ENCODE assay signal across 9 cellular contexts in the genomic region with DNA sequence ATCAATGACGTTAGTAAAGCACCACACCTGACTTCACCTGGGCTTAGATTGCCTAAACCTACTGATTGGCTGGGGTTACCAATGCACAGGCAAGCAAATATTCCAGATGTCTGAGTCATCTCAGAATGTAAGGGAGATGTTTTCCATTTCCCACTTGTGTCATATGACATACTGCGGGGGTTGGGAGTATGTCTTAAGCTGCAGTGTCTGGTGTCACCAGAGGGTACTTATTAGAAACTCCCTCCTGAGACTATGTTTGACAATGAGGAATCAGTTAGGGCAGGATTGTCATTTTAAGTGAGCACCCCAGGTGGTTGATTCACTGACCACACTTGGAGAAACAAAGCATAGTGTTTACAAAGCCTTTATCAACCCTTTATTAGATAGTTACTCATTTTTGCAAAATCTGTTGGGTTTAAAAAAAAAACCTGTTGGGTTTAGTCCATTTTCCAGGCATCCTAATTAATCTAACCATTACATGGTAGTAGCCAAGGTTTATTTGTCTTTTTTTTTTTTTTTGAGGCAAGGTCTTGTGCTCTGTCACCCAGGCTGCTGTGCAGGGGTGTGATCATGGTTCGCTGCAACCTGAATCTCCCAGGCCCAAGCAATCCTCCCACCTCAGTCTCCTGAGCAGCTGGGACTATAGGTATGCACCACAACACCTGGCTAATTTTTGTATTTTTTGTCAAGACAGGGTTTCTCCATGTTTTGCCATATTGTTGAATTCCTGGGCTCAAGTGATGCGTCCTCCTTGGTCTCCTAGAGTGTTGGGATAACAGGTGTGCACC.
DNase-seq lines count a peak whose midpoint lies in the region; ATAC-seq and TF ChIP-seq lines count a peak whose summit lies in the region.
"Had no signal": no experiment of that assay in that cellular context is flagged by ENCODE, and none has a peak within 500 bp of the region (broad histone marks: within the 10 kb centered on the region; RNA-seq: fewer than 3 reads in every experiment).

No MANE protein-coding gene starts in this region.

- peak overlapping the region; percentile 14 for H3K4me2 ChIP-seq in skeletal muscle satellite cell (ENCODE audit: low read length)

- H3K9me3 ChIP-seq in endodermal cell (ENCODE audit: control insufficient read depth, low read length) (no peaks in the 10 kb centered on the region), skeletal muscle satellite cell (replicated peaks; ENCODE audit: low read length) (no peaks in the 10 kb centered on the region)

- H3K4me3 Mint-ChIP-seq in activated CD4-positive, alpha-beta memory T cell treated with anti-CD3 and anti-CD28 coated beads for 36 hours, result no peak overlapping the region
- no peak overlapping the region for H3K4me3 Mint-ChIP-seq in activated CD4-positive, alpha-beta memory T cell treated with anti-CD3 and anti-CD28 coated beads, Interleukin-2, amount 10 ng/mL, durations not matched to agents 7 days and 5 days
- H3K4me3 Mint-ChIP-seq in endodermal cell, result no peak overlapping the region
- no peak overlapping the region for H3K4me3 Mint-ChIP-seq in natural killer cell treated with Interleukin-12 subunit alpha and Interleukin-12 subunit beta and Interleukin-15 and Interleukin-18, amount 100 ng/mL, for 72 hours
- H3K4me3 Mint-ChIP-seq: CD14-positive monocyte had no signal

- H3K27me3 Mint-ChIP-seq in activated CD4-positive, alpha-beta memory T cell treated with anti-CD3 and anti-CD28 coated beads for 36 hours, result no peaks in the 10 kb centered on the region
- H3K27me3 Mint-ChIP-seq in activated CD4-positive, alpha-beta memory T cell treated with anti-CD3 and anti-CD28 coated beads, Interleukin-2, amount 10 ng/mL, durations not matched to agents 7 days and 5 days, result no peaks in the 10 kb centered on the region
- H3K27me3 Mint-ChIP-seq in endodermal cell (ENCODE audit: insufficient read depth), result no peaks in the 10 kb centered on the region
- no peaks in the 10 kb centered on the region for H3K27me3 Mint-ChIP-seq in natural killer cell treated with Interleukin-12 subunit alpha and Interleukin-12 subunit beta and Interleukin-15 and Interleukin-18, amount 100 ng/mL, for 72 hours

- peak overlapping the region; percentile 6 for H3K27ac Mint-ChIP-seq in activated CD4-positive, alpha-beta memory T cell treated with anti-CD3 and anti-CD28 coated beads for 36 hours
- H3K27ac Mint-ChIP-seq in activated CD4-positive, alpha-beta memory T cell treated with anti-CD3 and anti-CD28 coated beads, Interleukin-2, amount 10 ng/mL, durations not matched to agents 7 days and 5 days, result no peak overlapping the region
- H3K27ac Mint-ChIP-seq in endodermal cell, result peak overlapping the region; percentile 77
- H3K27ac Mint-ChIP-seq in natural killer cell treated with Interleukin-12 subunit alpha and Interleukin-12 subunit beta and Interleukin-15 and Interleukin-18, amount 100 ng/mL, for 72 hours, result no peak overlapping the region

- H3K27me3 ChIP-seq in endodermal cell (ENCODE audit: control insufficient read depth, insufficient read depth, low read length, poor library complexity, severe bottlenecking), result no peaks in the 10 kb centered on the region
- no peaks in the 10 kb centered on the region for H3K27me3 ChIP-seq in skeletal muscle satellite cell (ENCODE audit: control insufficient read depth, insufficient read depth, low read length)

- peaks cover 11% of the 10 kb centered on the region for H3K36me3 ChIP-seq in endodermal cell (ENCODE audit: control insufficient read depth, insufficient read depth, low read length)
- no peaks in the 10 kb centered on the region for H3K36me3 ChIP-seq in skeletal muscle satellite cell (ENCODE audit: insufficient read depth, low read length)

- intact Hi-C loops in activated CD4-positive, alpha-beta memory T cell treated with anti-CD3 and anti-CD28 coated beads for 36 hours (cut with micrococcal nuclease), result no loop called here

- WGBS in endodermal cell (ENCODE audit: insufficient coverage in 1 of 2, insufficient read length in 1 of 2), 2 experiments, result 37 to 48% methylated on average over 2 to 4 of the region's 4 CpGs

- peaks cover 58% of the 10 kb centered on the region for H3K4me1 Mint-ChIP-seq in activated CD4-positive, alpha-beta memory T cell treated with anti-CD3 and anti-CD28 coated beads for 36 hours (ENCODE audit: low read depth)
- H3K4me1 Mint-ChIP-seq in activated CD4-positive, alpha-beta memory T cell treated with anti-CD3 and anti-CD28 coated beads, Interleukin-2, amount 10 ng/mL, durations not matched to agents 7 days and 5 days, result peaks cover 47% of the 10 kb centered on the region
- H3K4me1 Mint-ChIP-seq in endodermal cell, result peaks cover 55% of the 10 kb centered on the region
- H3K4me1 Mint-ChIP-seq in natural killer cell treated with Interleukin-12 subunit alpha and Interleukin-12 subunit beta and Interleukin-15 and Interleukin-18, amount 100 ng/mL, for 72 hours (ENCODE audit: low read depth in 2 of 2), result peaks cover 51 to 57% of the 10 kb centered on the region in 2 donors

- H3K27ac ChIP-seq in endodermal cell (ENCODE audit: low read depth, low read length), result no peak overlapping the region

- H3K4me3 ChIP-seq in endodermal cell (ENCODE audit: low read length) (peak overlapping the region; percentile 16), skeletal muscle satellite cell (ENCODE audit: low read length) (no peak overlapping the region)

- POLR2A ChIA-PET in activated CD4-positive, alpha-beta memory T cell treated with anti-CD3 and anti-CD28 coated beads for 36 hours (lab: Charles Lee), result no interaction called here
- POLR2A ChIA-PET in activated CD4-positive, alpha-beta memory T cell treated with anti-CD3 and anti-CD28 coated beads, Interleukin-2, amount 10 ng/mL, durations not matched to agents 7 days and 5 days (lab: Charles Lee), result no interaction called here

- H3K36me3 Mint-ChIP-seq in activated CD4-positive, alpha-beta memory T cell treated with anti-CD3 and anti-CD28 coated beads for 36 hours, result peaks cover 43% of the 10 kb centered on the region
- peaks cover 54% of the 10 kb centered on the region for H3K36me3 Mint-ChIP-seq in activated CD4-positive, alpha-beta memory T cell treated with anti-CD3 and anti-CD28 coated beads, Interleukin-2, amount 10 ng/mL, durations not matched to agents 7 days and 5 days (ENCODE audit: low read depth)
- H3K36me3 Mint-ChIP-seq in endodermal cell (ENCODE audit: low read depth), result no peaks in the 10 kb centered on the region
- peaks cover 34% of the 10 kb centered on the region for H3K36me3 Mint-ChIP-seq in natural killer cell treated with Interleukin-12 subunit alpha and Interleukin-12 subunit beta and Interleukin-15 and Interleukin-18, amount 100 ng/mL, for 72 hours

- peak; percentile 23 for TF ChIP-seq CTCF in endodermal cell (conservative IDR thresholded peaks at IDR 0.05)

- DNase-seq in activated CD4-positive, alpha-beta memory T cell treated with anti-CD3 and anti-CD28 coated beads for 36 hours, result no peak
- DNase-seq in activated CD4-positive, alpha-beta memory T cell treated with anti-CD3 and anti-CD28 coated beads, Interleukin-2, amount 10 ng/mL, durations not matched to agents 7 days and 5 days, result no peak
- peak; percentile 49 for DNase-seq in NCI-H2196 treated with DMSO at 0.1 percent for 48 hours (lab: John Stamatoyannopoulos, UW; ENCODE audit: unreplicated experiment)
- DNase-seq in endodermal cell, result peak; percentile 88
- DNase-seq in AML-193 (lab: John Stamatoyannopoulos, UW), result no peak
- no peak for DNase-seq in natural killer cell treated with Interleukin-12 subunit alpha and Interleukin-12 subunit beta and Interleukin-15 and Interleukin-18, amount 100 ng/mL, for 72 hours (ENCODE audit: low spot score)
- no peak for DNase-seq in NCI-H446 treated with DMSO at 0.1 percent for 48 hours (lab: John Stamatoyannopoulos, UW)

- H3K9me3 Mint-ChIP-seq in activated CD4-positive, alpha-beta memory T cell treated with anti-CD3 and anti-CD28 coated beads for 36 hours, result no peaks in the 10 kb centered on the region
- H3K9me3 Mint-ChIP-seq in activated CD4-positive, alpha-beta memory T cell treated with anti-CD3 and anti-CD28 coated beads, Interleukin-2, amount 10 ng/mL, durations not matched to agents 7 days and 5 days, result no peaks in the 10 kb centered on the region
- no peaks in the 10 kb centered on the region for H3K9me3 Mint-ChIP-seq in endodermal cell
- H3K9me3 Mint-ChIP-seq in natural killer cell treated with Interleukin-12 subunit alpha and Interleukin-12 subunit beta and Interleukin-15 and Interleukin-18, amount 100 ng/mL, for 72 hours, result no peaks in the 10 kb centered on the region
- H3K9me3 Mint-ChIP-seq: CD14-positive monocyte had no signal

- ATAC-seq in natural killer cell treated with Interleukin-12 subunit alpha and Interleukin-12 subunit beta and Interleukin-15 and Interleukin-18, amount 100 ng/mL, for 72 hours, result no peak

- no peak overlapping the region for H3K9ac ChIP-seq in endodermal cell (ENCODE audit: extremely low read depth, low read length, poor library complexity, severe bottlenecking)
- no peak overlapping the region for H3K9ac ChIP-seq in skeletal muscle satellite cell (ENCODE audit: low read depth, low read length)

- H3K4me1 ChIP-seq in endodermal cell (ENCODE audit: control insufficient read depth, insufficient read depth, low read length) (peaks cover 14% of the 10 kb centered on the region), skeletal muscle satellite cell (ENCODE audit: control insufficient read depth, insufficient read depth, low read length) (peaks cover 76% of the 10 kb centered on the region)

- CTCF ChIA-PET in activated CD4-positive, alpha-beta memory T cell treated with anti-CD3 and anti-CD28 coated beads for 36 hours (lab: Charles Lee), result no interaction called here
- CTCF ChIA-PET in activated CD4-positive, alpha-beta memory T cell treated with anti-CD3 and anti-CD28 coated beads, Interleukin-2, amount 10 ng/mL, durations not matched to agents 7 days and 5 days (lab: Charles Lee), result no interaction called here

Comparison
In these comparisons a context has a peak if more than half of its experiments do, and no peak if none do; other contexts are left out.
1. H3K27ac Mint-ChIP-seq: peak in activated CD4-positive, alpha-beta memory T cell treated with anti-CD3 and anti-CD28 coated beads for 36 hours (single experiment) and endodermal cell (single experiment); none in activated CD4-positive, alpha-beta memory T cell treated with anti-CD3 and anti-CD28 coated beads, Interleukin-2, amount 10 ng/mL, durations not matched to agents 7 days and 5 days (single experiment) and natural killer cell treated with Interleukin-12 subunit alpha and Interleukin-12 subunit beta and Interleukin-15 and Interleukin-18, amount 100 ng/mL, for 72 hours (0 of 2).
2. DNase-seq: peak in NCI-H2196 treated with DMSO at 0.1 percent for 48 hours (single experiment) and endodermal cell (single experiment); none in activated CD4-positive, alpha-beta memory T cell treated with anti-CD3 and anti-CD28 coated beads for 36 hours (single experiment), activated CD4-positive, alpha-beta memory T cell treated with anti-CD3 and anti-CD28 coated beads, Interleukin-2, amount 10 ng/mL, durations not matched to agents 7 days and 5 days (single experiment), AML-193 (0 of 2), natural killer cell treated with Interleukin-12 subunit alpha and Interleukin-12 subunit beta and Interleukin-15 and Interleukin-18, amount 100 ng/mL, for 72 hours (single experiment) and NCI-H446 treated with DMSO at 0.1 percent for 48 hours (single experiment).